ENCODE assay signal across 8 cellular contexts in genomic region chr10:18576586-18576985, GRCh38.
"Had no signal": no experiment of that assay in that cellular context is flagged by ENCODE, and none has a peak within 500 bp of the region (broad histone marks: within the 10 kb centered on the region; RNA-seq: fewer than 3 reads in every experiment).

No MANE protein-coding gene starts in this region.

- H3K4me1 ChIP-seq: HAP-1 had no signal

- DNase-seq: GM23248, GOT3, H7, HFFc6, IMR-90 had no signal

- H3K27ac ChIP-seq: GM23248 had no signal

- H3K4me3 ChIP-seq: GM23248, HAP-1, K562 had no signal

- H3K9me3 ChIP-seq: HAP-1 had no signal

- ATAC-seq: HCT116, K562 had no signal
